ENCODE assay signal across 8 cellular contexts in genomic region chr9:98775831-98776441, GRCh38. TPM values are rescaled to one million over a fixed set of nuclear protein-coding genes. Genes with fewer than 3 reads are reported as not detected.
DNase-seq lines count a peak whose midpoint lies in the region.

No MANE protein-coding gene starts in this region.

- H4K5ac ChIP-seq in mesendoderm (ENCODE audit: low read length): no peak overlapping the region

- H3K27me3 ChIP-seq in SJCRH30 (no peaks in the 10 kb centered on the region), mesendoderm (ENCODE audit: insufficient read depth, low read length, poor library complexity) (no peaks in the 10 kb centered on the region)

- H3K4ac ChIP-seq in mesendoderm (ENCODE audit: low read depth, low read length): no peak overlapping the region

- H3K4me1 ChIP-seq in SJCRH30 (no peaks in the 10 kb centered on the region), mesendoderm (ENCODE audit: control insufficient read depth, low read depth, low read length) (no peaks in the 10 kb centered on the region)

- no peaks in the 10 kb centered on the region for H3K79me1 ChIP-seq in mesendoderm (ENCODE audit: low read length)

- no peaks in the 10 kb centered on the region for H3K79me2 ChIP-seq in mesendoderm (ENCODE audit: control insufficient read depth, insufficient read depth, low read length)

- H2AK5ac ChIP-seq in mesendoderm (ENCODE audit: low read length): no peak overlapping the region

- H3K9ac ChIP-seq in mesendoderm (ENCODE audit: low read length): no peak overlapping the region

- DNase-seq in SHP77 (lab: John Stamatoyannopoulos, UW) (peak; percentile 59 to 64), SHP77 treated with DMSO at 0.1 percent for 48 hours (lab: John Stamatoyannopoulos, UW) (no peak), SJCRH30 (peak; percentile 71 to 81), ecto neural progenitor cell (ENCODE audit: low spot score) (peak; percentile 67), mesendoderm (peak; percentile 89), SKM-1 (lab: John Stamatoyannopoulos, UW; ENCODE audit: unreplicated experiment) (no peak), NCI-H774 (lab: John Stamatoyannopoulos, UW) (no peak)
- DNase-seq in Jurkat, Clone E6-1 (ENCODE audit: low read depth, low spot score): peak; percentile 53

- H3K56ac ChIP-seq in mesendoderm (ENCODE audit: low read length): no peak overlapping the region

- no peak overlapping the region for H2BK5ac ChIP-seq in mesendoderm (ENCODE audit: low read length)

- no peak overlapping the region for H2BK15ac ChIP-seq in mesendoderm (replicated peaks; ENCODE audit: low read depth)

- no peak overlapping the region for H3K4me2 ChIP-seq in mesendoderm (ENCODE audit: low read length)

- no peak overlapping the region for H3K27ac ChIP-seq in SJCRH30
- H3K27ac ChIP-seq in mesendoderm (ENCODE audit: low read depth, low read length): no peak overlapping the region

- no peak overlapping the region for H3K23ac ChIP-seq in mesendoderm (ENCODE audit: low read length)

- H3K18ac ChIP-seq in mesendoderm (ENCODE audit: low read length): no peak overlapping the region

- no peak overlapping the region for H3K4me3 ChIP-seq in Jurkat, Clone E6-1 (ENCODE audit: low read length)
- no peak overlapping the region for H3K4me3 ChIP-seq in SJCRH30
- H3K4me3 ChIP-seq in mesendoderm (ENCODE audit: low read length): no peak overlapping the region

- H3K36me3 ChIP-seq in SJCRH30 (peaks cover 24% of the 10 kb centered on the region), mesendoderm (ENCODE audit: control insufficient read depth, insufficient read depth, low read length) (peaks cover 4% of the 10 kb centered on the region)

- no peak overlapping the region for H2BK120ac ChIP-seq in mesendoderm (ENCODE audit: low read depth, low read length)

- no peak overlapping the region for H4K8ac ChIP-seq in mesendoderm (ENCODE audit: low read depth, low read length)

- H3K9me3 ChIP-seq in SJCRH30 (replicated peaks): no peaks in the 10 kb centered on the region

- no CpG with 5 or more reads among the region's 8 CpGs for WGBS in mesendoderm (ENCODE audit: extremely low coverage, insufficient coverage, low lambda C conversion rate)

RNA-seq across cellular contexts. Expression of gene ANKS6, which starts 20.4 kb away (rescaled TPM):
- 37.8 TPM for polyA plus RNA-seq in Jurkat, Clone E6-1 (2012; ENCODE audit: insufficient read depth, insufficient read length)
- total RNA-seq in SJCRH30 (2014; rRNA removed; shearing (Covaris generic)): 29.2 and 32.0 TPM in 2 replicates
- 34.5 TPM for polyA plus RNA-seq in mesendoderm (2013, experiment 1 of 2)
- polyA plus RNA-seq in mesendoderm (2013, experiment 2 of 2): 36.6 TPM

RNA-seq across cellular contexts. Expression of gene GALNT12, which starts 31.5 kb away (rescaled TPM):
- polyA plus RNA-seq in Jurkat, Clone E6-1 (2012; ENCODE audit: insufficient read depth, insufficient read length): 27.5 TPM
- total RNA-seq in SJCRH30 (2014; rRNA removed; shearing (Covaris generic)): 2.2 and 2.7 TPM in 2 replicates
- 5.1 TPM for polyA plus RNA-seq in mesendoderm (2013, experiment 1 of 2)
- 5.4 TPM for polyA plus RNA-seq in mesendoderm (2013, experiment 2 of 2)

Comparison
In these comparisons a context has a peak if more than half of its experiments do, and no peak if none do; other contexts are left out.
1. DNase-seq: peak in SHP77 (2 of 2), Jurkat, Clone E6-1 (single experiment), SJCRH30 (2 of 2), ecto neural progenitor cell (single experiment) and mesendoderm (single experiment); none in SHP77 treated with DMSO at 0.1 percent for 48 hours (single experiment), SKM-1 (single experiment) and NCI-H774 (single experiment).